Comparison of ENCODE assay signal across 23 cellular contexts in genomic region chr14:55139696-55140509, GRCh38.
"Had no signal": no experiment of that assay in that cellular context is flagged by ENCODE, and none has a peak within 500 bp of the region (broad histone marks: within the 10 kb centered on the region; RNA-seq: fewer than 3 reads in every experiment).

No MANE protein-coding gene starts in this region.

- H3K27me3 ChIP-seq: gastroesophageal sphincter, right lobe of liver, spleen, transverse colon had no signal

- H3K36me3 Mint-ChIP-seq: naive B cell had no signal

- H3K27ac ChIP-seq: psoas muscle, right lobe of liver, thoracic aorta, transverse colon had no signal

- H3K4me1 ChIP-seq: psoas muscle, right lobe of liver had no signal

- H3K4me1 Mint-ChIP-seq: naive B cell; stimulated activated memory B cell treated with anti-CD40 and anti-IgM and Interleukin-4, amounts not matched to agents 10 μg/mL and 1 μg/mL and 100 μg/mL, for 72 hours had no signal

- H3K4me3 ChIP-seq: gastroesophageal sphincter, lung, psoas muscle, right lobe of liver, spleen, thoracic aorta, transverse colon had no signal

- FAIRE-seq: endometrium had no signal

- H3K4me3 Mint-ChIP-seq: naive B cell; nephron; stimulated activated memory B cell treated with anti-CD40 and anti-IgM and Interleukin-4, amounts not matched to agents 10 μg/mL and 1 μg/mL and 100 μg/mL, for 72 hours; stimulated activated naive CD8-positive, alpha-beta T cell treated with anti-CD3 and anti-CD28 coated beads, Interleukin-15, Interleukin-2, amounts not matched to agents 100 ng/mL and 50 ng/mL, for 24 hours had no signal

- H3K9me3 ChIP-seq: gastroesophageal sphincter, psoas muscle, right lobe of liver, spleen, thoracic aorta, transverse colon had no signal

- H3K36me3 ChIP-seq: right lobe of liver had no signal

- H3K27ac Mint-ChIP-seq: nephron; stimulated activated memory B cell treated with anti-CD40 and anti-IgM and Interleukin-4, amounts not matched to agents 10 μg/mL and 1 μg/mL and 100 μg/mL, for 72 hours; stimulated activated naive CD8-positive, alpha-beta T cell treated with anti-CD3 and anti-CD28 coated beads, Interleukin-15, Interleukin-2, amounts not matched to agents 100 ng/mL and 50 ng/mL, for 24 hours had no signal

- H3K9me3 Mint-ChIP-seq: naive B cell; nephron; stimulated activated memory B cell treated with anti-CD40 and anti-IgM and Interleukin-4, amounts not matched to agents 10 μg/mL and 1 μg/mL and 100 μg/mL, for 72 hours; stimulated activated naive CD8-positive, alpha-beta T cell treated with anti-CD3 and anti-CD28 coated beads, Interleukin-15, Interleukin-2, amounts not matched to agents 100 ng/mL and 50 ng/mL, for 24 hours had no signal

- ATAC-seq: esophagus mucosa; gastroesophageal sphincter; left lobe of liver; psoas muscle; stimulated activated memory B cell treated with anti-CD40 and anti-IgM and Interleukin-4, amounts not matched to agents 10 μg/mL and 1 μg/mL and 100 μg/mL, for 72 hours had no signal

- H3K27me3 Mint-ChIP-seq: naive B cell; stimulated activated memory B cell treated with anti-CD40 and anti-IgM and Interleukin-4, amounts not matched to agents 10 μg/mL and 1 μg/mL and 100 μg/mL, for 72 hours; stimulated activated naive CD8-positive, alpha-beta T cell treated with anti-CD3 and anti-CD28 coated beads, Interleukin-15, Interleukin-2, amounts not matched to agents 100 ng/mL and 50 ng/mL, for 24 hours had no signal

- DNase-seq: effector memory CD4-positive, alpha-beta T cell; glutamatergic neuron; islet precursor cell; mesendoderm; naive B cell; psoas muscle; retina; right lobe of liver; spleen; stimulated activated CD4-positive, alpha-beta T cell treated with anti-CD3 and anti-CD28 coated beads, Interleukin-15, amount 100 ng/mL, for 24 hours; stimulated activated CD4-positive, alpha-beta T cell treated with anti-CD3 and anti-CD28 coated beads, Interleukin-1b, Interleukin-23, amount 100 ng/mL, for 48 hours; stimulated activated CD4-positive, alpha-beta T cell treated with anti-CD3 and anti-CD28 coated beads, Interleukin-4, amount 100 ng/mL, for 24 hours; substantia nigra; transverse colon had no signal
